ENCODE assay signal across 7 cellular contexts in genomic region chr1:66930823-66931174, GRCh38. TPM values are rescaled to one million over a fixed set of nuclear protein-coding genes. Genes with fewer than 3 reads are reported as not detected.
A peak's percentile ranks its signal among the peaks of the same experiment; 100 is the strongest.
DNase-seq lines count a peak whose midpoint lies in the region; ATAC-seq and TF ChIP-seq lines count a peak whose summit lies in the region.

No MANE protein-coding gene starts in this region.

- H3K27me3 Mint-ChIP-seq in HFFc6 (ENCODE audit: insufficient read depth) (peaks cover 2% of the 10 kb centered on the region; the same call in 1 of the 2 replicates), T-cell (no peaks in the 10 kb centered on the region), glutamatergic neuron (ENCODE audit: unreplicated experiment) (peaks cover 1% of the 10 kb centered on the region)

- H3K9me3 Mint-ChIP-seq in HFFc6 (no peaks in the 10 kb centered on the region), T-cell (no peaks in the 10 kb centered on the region), glutamatergic neuron (ENCODE audit: unreplicated experiment) (peaks cover 2% of the 10 kb centered on the region)

- H3K4me3 Mint-ChIP-seq in HFFc6 = peak overlapping the region; percentile 91
- H3K4me3 Mint-ChIP-seq in T-cell = peak overlapping the region; percentile 81 to 92 (median 87)
- peak overlapping the region; percentile 91 for H3K4me3 Mint-ChIP-seq in glutamatergic neuron (ENCODE audit: unreplicated experiment)

- peak overlapping the region; percentile 93 for H3K27ac Mint-ChIP-seq in HFFc6
- H3K27ac Mint-ChIP-seq in T-cell = peak overlapping the region; percentile 84
- H3K27ac Mint-ChIP-seq in glutamatergic neuron (ENCODE audit: unreplicated experiment) = peak overlapping the region; percentile 71

- H3K4me1 Mint-ChIP-seq in HFFc6 (ENCODE audit: low read depth) (peaks cover 84% of the 10 kb centered on the region), T-cell (peaks cover 67 to 78% (median 69%) of the 10 kb centered on the region in 3 donors), glutamatergic neuron (ENCODE audit: low read depth, unreplicated experiment) (peaks cover 26% of the 10 kb centered on the region)

- H3K27ac ChIP-seq in skin epidermis = peak overlapping the region; percentile 85 to 98 (median 95)

- CTCF ChIA-PET in T-cell (lab: Charles Lee) = interaction anchor here (0.6 to 1.1 kb wide), 5 partner anchors 10 to 167 kb away, joined by 3 to 5 read pairs (median 3); no protein-coding TSS in a partner anchor

- peak overlapping the region; percentile 61 to 93 (median 76) for H3K4me3 ChIP-seq in skin epidermis

- no peak for ATAC-seq in T-cell (replicated peaks in 1 of 4)

- POLR2A ChIA-PET in T-cell (lab: Charles Lee) = interaction anchor here (0.6 kb wide), 4 partner anchors 21 to 1891 kb away, joined by 3 to 7 read pairs (median 4); no protein-coding TSS in a partner anchor

- DNase-seq in HFFc6 (no peak), T-cell (peak in 1 of 34 experiments; percentile 6), glutamatergic neuron (no peak), SKM-1 treated with dmso at 0.1 percent for 144 hours (lab: John Stamatoyannopoulos, UW; ENCODE audit: unreplicated experiment) (no peak), GOT3 (lab: John Stamatoyannopoulos, UW) (no peak)
- DNase-seq in stimulated activated CD4-positive, alpha-beta T cell treated with anti-CD3 and anti-CD28 coated beads, Interleukin-2, amount 100 ng/mL, for 24 hours = no peak

- TF ChIP-seq CTCF in HFFc6 (IDR thresholded peaks at IDR 0.05) (no peak), glutamatergic neuron (IDR thresholded peaks at IDR 0.05; ENCODE audit: partially characterized antibody, unreplicated experiment) (no peak)

- H3K36me3 Mint-ChIP-seq in HFFc6 (ENCODE audit: low read depth) (peaks cover 27% of the 10 kb centered on the region), T-cell (no peaks in the 10 kb centered on the region), glutamatergic neuron (ENCODE audit: unreplicated experiment) (no peaks in the 10 kb centered on the region)

RNA-seq across cellular contexts. Expression of gene MIER1, which starts 6.0 kb away (rescaled TPM):
- total RNA-seq in HFFc6 (2021; fragmentation: NEBNext Ultra II Directional; extraction: Animal tissue kit (Norgen Biotek cat#: 25700)) = 10 to 100 TPM; 28.0 to 37.5 (median 33.7) TPM
- total RNA-seq in T-cell = 10 to 100 TPM; 55.3 to 77.1 (median 58.1) TPM
- total RNA-seq in glutamatergic neuron (ENCODE audit: unreplicated experiment) = 19.0 TPM

RNA-seq across cellular contexts. Expression of gene DNAI4, which starts 6.1 kb away (rescaled TPM):
- 1 to 10 TPM; 1.3 to 4.3 (median 3.4) TPM for total RNA-seq in HFFc6 (2021; fragmentation: NEBNext Ultra II Directional; extraction: Animal tissue kit (Norgen Biotek cat#: 25700))
- total RNA-seq in T-cell (10 to 100 TPM in 1 of 5 donors, 1 to 10 TPM in 4; 5.6 to 11.7 (median 7.7) TPM), glutamatergic neuron (ENCODE audit: unreplicated experiment) (0.78 TPM)
